In the genomic region with DNA sequence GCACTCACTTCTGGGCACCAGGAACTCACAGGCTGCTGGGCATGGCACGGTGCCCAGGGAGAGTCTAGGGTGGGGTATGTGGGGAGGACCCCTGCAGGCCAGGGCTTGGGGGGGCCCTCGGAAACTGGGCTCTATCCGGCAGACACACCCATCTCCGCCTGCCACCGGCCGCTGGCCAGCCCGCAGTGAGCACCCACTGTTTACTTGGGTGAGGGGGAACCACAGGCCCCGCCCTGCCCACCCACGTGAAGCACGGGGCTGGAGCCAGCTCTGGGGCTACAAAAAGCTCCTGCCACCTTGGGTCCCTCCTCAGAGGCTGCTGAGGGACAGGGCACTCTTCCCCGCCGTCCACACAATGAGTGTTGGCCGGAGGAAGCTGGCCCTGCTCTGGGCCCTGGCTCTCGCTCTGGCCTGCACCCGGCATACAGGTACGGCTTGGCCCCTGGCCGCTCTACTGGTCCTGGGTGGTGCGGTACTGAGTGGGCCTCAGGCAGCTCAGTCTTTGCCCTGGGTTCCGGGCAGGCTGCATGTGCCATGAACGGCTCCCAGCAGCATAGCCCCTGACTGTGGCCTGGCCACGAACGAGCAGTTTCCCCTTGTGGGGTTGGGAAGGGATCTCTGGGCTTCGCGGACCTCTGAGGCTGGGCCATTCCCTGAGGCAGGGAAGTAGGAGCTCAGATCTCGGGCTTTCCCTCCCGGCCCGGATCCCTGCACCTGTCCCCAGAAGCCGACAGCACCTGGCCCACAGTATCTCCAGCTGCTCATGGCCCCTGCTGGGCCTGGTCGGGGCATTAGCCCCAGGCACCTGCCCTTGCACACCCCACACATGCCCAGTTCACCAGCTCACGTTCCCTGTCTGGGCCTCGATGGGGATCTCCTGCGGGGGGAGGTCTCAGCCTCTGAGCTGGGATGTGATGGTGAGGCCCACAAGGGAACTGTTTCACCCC, we compare ENCODE assay signal across 16 cellular contexts. TPM values are rescaled to one million over a fixed set of nuclear protein-coding genes. Genes with fewer than 3 reads are reported as not detected.
DNase-seq lines count a peak whose midpoint lies in the region; ATAC-seq and TF ChIP-seq lines count a peak whose summit lies in the region.
"Had no signal": no experiment of that assay in that cellular context is flagged by ENCODE, and none has a peak within 500 bp of the region (broad histone marks: within the 10 kb centered on the region; RNA-seq: fewer than 3 reads in every experiment).

A gene with protein sequence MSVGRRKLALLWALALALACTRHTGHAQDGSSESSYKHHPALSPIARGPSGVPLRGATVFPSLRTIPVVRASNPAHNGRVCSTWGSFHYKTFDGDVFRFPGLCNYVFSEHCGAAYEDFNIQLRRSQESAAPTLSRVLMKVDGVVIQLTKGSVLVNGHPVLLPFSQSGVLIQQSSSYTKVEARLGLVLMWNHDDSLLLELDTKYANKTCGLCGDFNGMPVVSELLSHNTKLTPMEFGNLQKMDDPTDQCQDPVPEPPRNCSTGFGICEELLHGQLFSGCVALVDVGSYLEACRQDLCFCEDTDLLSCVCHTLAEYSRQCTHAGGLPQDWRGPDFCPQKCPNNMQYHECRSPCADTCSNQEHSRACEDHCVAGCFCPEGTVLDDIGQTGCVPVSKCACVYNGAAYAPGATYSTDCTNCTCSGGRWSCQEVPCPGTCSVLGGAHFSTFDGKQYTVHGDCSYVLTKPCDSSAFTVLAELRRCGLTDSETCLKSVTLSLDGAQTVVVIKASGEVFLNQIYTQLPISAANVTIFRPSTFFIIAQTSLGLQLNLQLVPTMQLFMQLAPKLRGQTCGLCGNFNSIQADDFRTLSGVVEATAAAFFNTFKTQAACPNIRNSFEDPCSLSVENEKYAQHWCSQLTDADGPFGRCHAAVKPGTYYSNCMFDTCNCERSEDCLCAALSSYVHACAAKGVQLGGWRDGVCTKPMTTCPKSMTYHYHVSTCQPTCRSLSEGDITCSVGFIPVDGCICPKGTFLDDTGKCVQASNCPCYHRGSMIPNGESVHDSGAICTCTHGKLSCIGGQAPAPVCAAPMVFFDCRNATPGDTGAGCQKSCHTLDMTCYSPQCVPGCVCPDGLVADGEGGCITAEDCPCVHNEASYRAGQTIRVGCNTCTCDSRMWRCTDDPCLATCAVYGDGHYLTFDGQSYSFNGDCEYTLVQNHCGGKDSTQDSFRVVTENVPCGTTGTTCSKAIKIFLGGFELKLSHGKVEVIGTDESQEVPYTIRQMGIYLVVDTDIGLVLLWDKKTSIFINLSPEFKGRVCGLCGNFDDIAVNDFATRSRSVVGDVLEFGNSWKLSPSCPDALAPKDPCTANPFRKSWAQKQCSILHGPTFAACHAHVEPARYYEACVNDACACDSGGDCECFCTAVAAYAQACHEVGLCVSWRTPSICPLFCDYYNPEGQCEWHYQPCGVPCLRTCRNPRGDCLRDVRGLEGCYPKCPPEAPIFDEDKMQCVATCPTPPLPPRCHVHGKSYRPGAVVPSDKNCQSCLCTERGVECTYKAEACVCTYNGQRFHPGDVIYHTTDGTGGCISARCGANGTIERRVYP (N-terminal part only) (plus strand): TSS at position 309 of the 947 bp plus-strand sequence. CDS start 47 bp downstream, at position 356.

- peak; percentile 32 for DNase-seq in activated CD8-positive, alpha-beta memory T cell treated with anti-CD3 and anti-CD28 coated beads, Interleukin-2, amount 50 U/mL, for 48 hours
- DNase-seq in activated CD8-positive, alpha-beta memory T cell treated with anti-CD3 and anti-CD28 coated beads, Interleukin-2, amount 50 U/mL, for 4 hours: no peak
- DNase-seq in HuH-7 (ENCODE audit: low spot score) (peak; percentile 23), endodermal cell (peak; percentile 35), GM03348 (ENCODE audit: low spot score) (no peak), AG08395 (ENCODE audit: low spot score) (no peak)
- peak; percentile 5 for DNase-seq in stimulated activated CD8-positive, alpha-beta memory T cell treated with anti-CD3 and anti-CD28 coated beads, Interleukin-4, amount 100 ng/mL, for 48 hours
- DNase-seq: activated naive CD8-positive, alpha-beta T cell treated with anti-CD3 and anti-CD28 coated beads for 36 hours; effector memory CD8-positive, alpha-beta T cell; mesendoderm; NCI-H2029; nucleus accumbens had no signal

- no peak within 1 kb of the TSS for H3K4me3 ChIP-seq in endodermal cell (ENCODE audit: low read length)
- H3K4me3 ChIP-seq: SK-N-MC, skin epidermis had no signal

- no peaks in the 10 kb centered on the region for H3K27me3 ChIP-seq in endodermal cell (ENCODE audit: control insufficient read depth, insufficient read depth, low read length, poor library complexity, severe bottlenecking)

- H3K27ac ChIP-seq in endodermal cell (ENCODE audit: low read depth, low read length): no peak within 1 kb of the TSS
- H3K27ac ChIP-seq: SK-N-MC, skin epidermis had no signal

- H3K4me3 Mint-ChIP-seq in endodermal cell: no peak within 1 kb of the TSS
- H3K4me3 Mint-ChIP-seq: activated naive CD8-positive, alpha-beta T cell treated with anti-CD3 and anti-CD28 coated beads for 36 hours; effector memory CD8-positive, alpha-beta T cell had no signal

- H3K36me3 Mint-ChIP-seq in endodermal cell (ENCODE audit: low read depth): no peaks in the 10 kb centered on the region
- H3K36me3 Mint-ChIP-seq: activated naive CD8-positive, alpha-beta T cell treated with anti-CD3 and anti-CD28 coated beads for 36 hours had no signal

- no peaks in the 10 kb centered on the region for H3K4me1 ChIP-seq in endodermal cell (ENCODE audit: control insufficient read depth, insufficient read depth, low read length)

- TF ChIP-seq CTCF in endodermal cell (conservative IDR thresholded peaks at IDR 0.05): no peak

- H3K4me1 Mint-ChIP-seq in endodermal cell: no peaks in the 10 kb centered on the region
- H3K4me1 Mint-ChIP-seq: activated naive CD8-positive, alpha-beta T cell treated with anti-CD3 and anti-CD28 coated beads for 36 hours had no signal

- no peaks in the 10 kb centered on the region for H3K9me3 Mint-ChIP-seq in endodermal cell
- H3K9me3 Mint-ChIP-seq: activated naive CD8-positive, alpha-beta T cell treated with anti-CD3 and anti-CD28 coated beads for 36 hours; effector memory CD8-positive, alpha-beta T cell had no signal

- no peak for ATAC-seq in HG02610 (IDR thresholded peaks at IDR 0.05; ENCODE audit: unreplicated experiment)
- ATAC-seq: effector memory CD8-positive, alpha-beta T cell had no signal

- no peak within 1 kb of the TSS for H3K27ac Mint-ChIP-seq in endodermal cell
- H3K27ac Mint-ChIP-seq: activated naive CD8-positive, alpha-beta T cell treated with anti-CD3 and anti-CD28 coated beads for 36 hours; effector memory CD8-positive, alpha-beta T cell had no signal

- no peaks in the 10 kb centered on the region for H3K36me3 ChIP-seq in endodermal cell (ENCODE audit: control insufficient read depth, insufficient read depth, low read length)

- 90 to 96% methylated on average over 21 to 32 of the region's 32 CpGs for WGBS in endodermal cell (ENCODE audit: insufficient coverage in 1 of 2, insufficient read length in 1 of 2), 2 experiments

- no peaks in the 10 kb centered on the region for H3K27me3 Mint-ChIP-seq in endodermal cell (ENCODE audit: insufficient read depth)
- H3K27me3 Mint-ChIP-seq: activated naive CD8-positive, alpha-beta T cell treated with anti-CD3 and anti-CD28 coated beads for 36 hours had no signal

- H3K9me3 ChIP-seq in endodermal cell (ENCODE audit: control insufficient read depth, low read length): peaks cover 14% of the 10 kb centered on the region

- no peak within 1 kb of the TSS for H3K9ac ChIP-seq in endodermal cell (ENCODE audit: extremely low read depth, low read length, poor library complexity, severe bottlenecking)

RNA-seq across cellular contexts. Expression of the gene that starts here (rescaled TPM):
- total RNA-seq in endodermal cell: not detected
- polyA plus RNA-seq in endodermal cell (2013, experiment 1 of 2): not detected
- polyA plus RNA-seq in endodermal cell (2013, experiment 2 of 2): not detected
- total RNA-seq: activated naive CD8-positive, alpha-beta T cell treated with anti-CD3 and anti-CD28 coated beads for 36 hours; fibroblast of villous mesenchyme had no signal

Comparison
In these comparisons a context has a peak if more than half of its experiments do, and no peak if none do; other contexts are left out.
1. DNase-seq: peak in activated CD8-positive, alpha-beta memory T cell treated with anti-CD3 and anti-CD28 coated beads, Interleukin-2, amount 50 U/mL, for 48 hours (single experiment), HuH-7 (single experiment) and stimulated activated CD8-positive, alpha-beta memory T cell treated with anti-CD3 and anti-CD28 coated beads, Interleukin-4, amount 100 ng/mL, for 48 hours (single experiment); none in activated CD8-positive, alpha-beta memory T cell treated with anti-CD3 and anti-CD28 coated beads, Interleukin-2, amount 50 U/mL, for 4 hours (single experiment), GM03348 (single experiment) and AG08395 (single experiment).
2. Peak in DNase-seq in endodermal cell; RNA of the gene not detected or under 1 TPM.